In genomic region chr10:33334839-33335549, GRCh38 we compare ENCODE assay signal across 1 cellular context.
TF ChIP-seq lines count a peak whose summit lies in the region.

No MANE protein-coding gene starts in this region.

TF ChIP-seq in HepG2, 621 proteins besides CTCF, POLR2A, EP300 and RAD21 (continued from another document and continues in another):
- TF ChIP-seq, protein P1, sequence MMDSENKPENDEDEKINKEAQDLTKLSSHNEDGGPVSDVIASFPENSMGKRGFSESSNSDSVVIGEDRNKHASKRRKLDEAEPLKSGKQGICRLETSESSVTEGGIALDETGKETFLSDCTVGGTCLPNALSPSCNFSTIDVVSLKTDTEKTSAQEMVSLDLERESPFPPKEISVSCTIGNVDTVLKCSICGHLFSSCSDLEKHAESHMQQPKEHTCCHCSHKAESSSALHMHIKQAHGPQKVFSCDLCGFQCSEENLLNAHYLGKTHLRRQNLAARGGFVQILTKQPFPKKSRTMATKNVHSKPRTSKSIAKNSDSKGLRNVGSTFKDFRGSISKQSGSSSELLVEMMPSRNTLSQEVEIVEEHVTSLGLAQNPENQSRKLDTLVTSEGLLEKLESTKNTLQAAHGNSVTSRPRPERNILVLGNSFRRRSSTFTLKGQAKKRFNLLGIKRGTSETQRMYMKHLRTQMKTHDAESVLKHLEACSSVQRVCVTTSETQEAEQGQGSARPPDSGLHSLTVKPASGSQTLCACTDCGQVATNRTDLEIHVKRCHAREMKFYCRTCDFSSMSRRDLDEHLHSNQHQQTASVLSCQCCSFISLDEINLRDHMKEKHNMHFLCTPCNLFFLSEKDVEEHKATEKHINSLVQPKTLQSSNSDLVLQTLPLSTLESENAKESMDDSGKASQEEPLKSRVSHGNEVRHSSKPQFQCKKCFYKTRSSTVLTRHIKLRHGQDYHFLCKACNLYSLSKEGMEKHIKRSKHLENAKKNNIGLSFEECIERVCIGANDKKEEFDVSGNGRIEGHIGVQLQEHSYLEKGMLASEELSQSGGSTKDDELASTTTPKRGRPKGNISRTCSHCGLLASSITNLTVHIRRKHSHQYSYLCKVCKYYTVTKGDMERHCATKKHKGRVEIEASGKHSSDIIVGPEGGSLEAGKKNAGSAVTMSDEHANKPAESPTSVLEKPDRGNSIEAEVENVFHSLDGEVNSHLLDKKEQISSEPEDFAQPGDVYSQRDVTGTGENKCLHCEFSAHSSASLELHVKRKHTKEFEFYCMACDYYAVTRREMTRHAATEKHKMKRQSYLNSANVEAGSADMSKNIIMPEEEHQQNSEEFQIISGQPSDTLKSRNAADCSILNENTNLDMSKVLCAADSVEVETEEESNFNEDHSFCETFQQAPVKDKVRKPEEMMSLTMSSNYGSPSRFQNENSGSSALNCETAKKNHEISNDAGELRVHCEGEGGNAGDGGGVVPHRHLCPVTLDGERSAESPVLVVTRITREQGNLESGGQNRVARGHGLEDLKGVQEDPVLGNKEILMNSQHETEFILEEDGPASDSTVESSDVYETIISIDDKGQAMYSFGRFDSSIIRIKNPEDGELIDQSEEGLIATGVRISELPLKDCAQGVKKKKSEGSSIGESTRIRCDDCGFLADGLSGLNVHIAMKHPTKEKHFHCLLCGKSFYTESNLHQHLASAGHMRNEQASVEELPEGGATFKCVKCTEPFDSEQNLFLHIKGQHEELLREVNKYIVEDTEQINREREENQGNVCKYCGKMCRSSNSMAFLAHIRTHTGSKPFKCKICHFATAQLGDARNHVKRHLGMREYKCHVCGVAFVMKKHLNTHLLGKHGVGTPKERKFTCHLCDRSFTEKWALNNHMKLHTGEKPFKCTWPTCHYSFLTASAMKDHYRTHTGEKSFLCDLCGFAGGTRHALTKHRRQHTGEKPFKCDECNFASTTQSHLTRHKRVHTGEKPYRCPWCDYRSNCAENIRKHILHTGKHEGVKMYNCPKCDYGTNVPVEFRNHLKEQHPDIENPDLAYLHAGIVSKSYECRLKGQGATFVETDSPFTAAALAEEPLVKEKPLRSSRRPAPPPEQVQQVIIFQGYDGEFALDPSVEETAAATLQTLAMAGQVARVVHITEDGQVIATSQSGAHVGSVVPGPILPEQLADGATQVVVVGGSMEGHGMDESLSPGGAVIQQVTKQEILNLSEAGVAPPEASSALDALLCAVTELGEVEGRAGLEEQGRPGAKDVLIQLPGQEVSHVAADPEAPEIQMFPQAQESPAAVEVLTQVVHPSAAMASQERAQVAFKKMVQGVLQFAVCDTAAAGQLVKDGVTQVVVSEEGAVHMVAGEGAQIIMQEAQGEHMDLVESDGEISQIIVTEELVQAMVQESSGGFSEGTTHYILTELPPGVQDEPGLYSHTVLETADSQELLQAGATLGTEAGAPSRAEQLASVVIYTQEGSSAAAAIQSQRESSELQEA (CRISPR knock-in tag; IDR thresholded peaks at IDR 0.05; ENCODE audit: not compliant biosample characterization) = no peak
- TF ChIP-seq, protein P2, sequence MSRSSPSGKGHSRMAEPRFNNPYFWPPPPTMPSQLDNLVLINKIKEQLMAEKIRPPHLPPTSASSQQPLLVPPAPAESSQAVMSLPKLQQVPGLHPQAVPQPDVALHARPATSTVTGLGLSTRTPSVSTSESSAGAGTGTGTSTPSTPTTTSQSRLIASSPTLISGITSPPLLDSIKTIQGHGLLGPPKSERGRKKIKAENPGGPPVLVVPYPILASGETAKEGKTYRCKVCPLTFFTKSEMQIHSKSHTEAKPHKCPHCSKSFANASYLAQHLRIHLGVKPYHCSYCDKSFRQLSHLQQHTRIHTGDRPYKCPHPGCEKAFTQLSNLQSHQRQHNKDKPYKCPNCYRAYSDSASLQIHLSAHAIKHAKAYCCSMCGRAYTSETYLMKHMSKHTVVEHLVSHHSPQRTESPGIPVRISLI (CRISPR knock-in tag; IDR thresholded peaks at IDR 0.05; ENCODE audit: borderline replicate concordance) = no peak
- TF ChIP-seq, protein P3, sequence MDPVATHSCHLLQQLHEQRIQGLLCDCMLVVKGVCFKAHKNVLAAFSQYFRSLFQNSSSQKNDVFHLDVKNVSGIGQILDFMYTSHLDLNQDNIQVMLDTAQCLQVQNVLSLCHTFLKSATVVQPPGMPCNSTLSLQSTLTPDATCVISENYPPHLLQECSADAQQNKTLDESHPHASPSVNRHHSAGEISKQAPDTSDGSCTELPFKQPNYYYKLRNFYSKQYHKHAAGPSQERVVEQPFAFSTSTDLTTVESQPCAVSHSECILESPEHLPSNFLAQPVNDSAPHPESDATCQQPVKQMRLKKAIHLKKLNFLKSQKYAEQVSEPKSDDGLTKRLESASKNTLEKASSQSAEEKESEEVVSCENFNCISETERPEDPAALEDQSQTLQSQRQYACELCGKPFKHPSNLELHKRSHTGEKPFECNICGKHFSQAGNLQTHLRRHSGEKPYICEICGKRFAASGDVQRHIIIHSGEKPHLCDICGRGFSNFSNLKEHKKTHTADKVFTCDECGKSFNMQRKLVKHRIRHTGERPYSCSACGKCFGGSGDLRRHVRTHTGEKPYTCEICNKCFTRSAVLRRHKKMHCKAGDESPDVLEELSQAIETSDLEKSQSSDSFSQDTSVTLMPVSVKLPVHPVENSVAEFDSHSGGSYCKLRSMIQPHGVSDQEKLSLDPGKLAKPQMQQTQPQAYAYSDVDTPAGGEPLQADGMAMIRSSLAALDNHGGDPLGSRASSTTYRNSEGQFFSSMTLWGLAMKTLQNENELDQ (CRISPR knock-in tag; IDR thresholded peaks at IDR 0.05; ENCODE audit: borderline replicate concordance) = no peak
- TF ChIP-seq CCDC6 (CRISPR knock-in tag; IDR thresholded peaks at IDR 0.05) = 0 out of 2 replicates have a peak, but pooled peaks have one; percentile 50
- no peak for TF ChIP-seq ZBTB1 (CRISPR knock-in tag; IDR thresholded peaks at IDR 0.05; ENCODE audit: borderline replicate concordance)
- TF ChIP-seq, protein P4, sequence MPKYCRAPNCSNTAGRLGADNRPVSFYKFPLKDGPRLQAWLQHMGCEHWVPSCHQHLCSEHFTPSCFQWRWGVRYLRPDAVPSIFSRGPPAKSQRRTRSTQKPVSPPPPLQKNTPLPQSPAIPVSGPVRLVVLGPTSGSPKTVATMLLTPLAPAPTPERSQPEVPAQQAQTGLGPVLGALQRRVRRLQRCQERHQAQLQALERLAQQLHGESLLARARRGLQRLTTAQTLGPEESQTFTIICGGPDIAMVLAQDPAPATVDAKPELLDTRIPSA (CRISPR knock-in tag; IDR thresholded peaks at IDR 0.05; ENCODE audit: borderline replicate concordance) = 0 out of 2 replicates have a peak, but pooled peaks have one; percentile 58
- TF ChIP-seq KLF15 (CRISPR knock-in tag; IDR thresholded peaks at IDR 0.05; ENCODE audit: borderline replicate concordance) = no peak
- TF ChIP-seq SRSF4 (IDR thresholded peaks at IDR 0.05; ENCODE audit: low read depth, low read length, poor library complexity, severe bottlenecking) = no peak
- TF ChIP-seq ZNF496 (CRISPR knock-in tag; IDR thresholded peaks at IDR 0.05; ENCODE audit: insufficient replicate concordance) = no peak
- TF ChIP-seq MAFG (CRISPR knock-in tag; IDR thresholded peaks at IDR 0.05) = no peak
- no peak for TF ChIP-seq E2F2 (CRISPR knock-in tag; IDR thresholded peaks at IDR 0.05; ENCODE audit: borderline replicate concordance)
- TF ChIP-seq, protein P5, sequence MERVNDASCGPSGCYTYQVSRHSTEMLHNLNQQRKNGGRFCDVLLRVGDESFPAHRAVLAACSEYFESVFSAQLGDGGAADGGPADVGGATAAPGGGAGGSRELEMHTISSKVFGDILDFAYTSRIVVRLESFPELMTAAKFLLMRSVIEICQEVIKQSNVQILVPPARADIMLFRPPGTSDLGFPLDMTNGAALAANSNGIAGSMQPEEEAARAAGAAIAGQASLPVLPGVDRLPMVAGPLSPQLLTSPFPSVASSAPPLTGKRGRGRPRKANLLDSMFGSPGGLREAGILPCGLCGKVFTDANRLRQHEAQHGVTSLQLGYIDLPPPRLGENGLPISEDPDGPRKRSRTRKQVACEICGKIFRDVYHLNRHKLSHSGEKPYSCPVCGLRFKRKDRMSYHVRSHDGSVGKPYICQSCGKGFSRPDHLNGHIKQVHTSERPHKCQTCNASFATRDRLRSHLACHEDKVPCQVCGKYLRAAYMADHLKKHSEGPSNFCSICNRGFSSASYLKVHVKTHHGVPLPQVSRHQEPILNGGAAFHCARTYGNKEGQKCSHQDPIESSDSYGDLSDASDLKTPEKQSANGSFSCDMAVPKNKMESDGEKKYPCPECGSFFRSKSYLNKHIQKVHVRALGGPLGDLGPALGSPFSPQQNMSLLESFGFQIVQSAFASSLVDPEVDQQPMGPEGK (CRISPR knock-in tag; IDR thresholded peaks at IDR 0.05) = no peak; the same call in 1 of the 2 replicates
- TF ChIP-seq ZFX (CRISPR knock-in tag; IDR thresholded peaks at IDR 0.05; ENCODE audit: low read depth) = 0 out of 2 replicates have a peak, but pooled peaks have one; percentile 23
- TF ChIP-seq SAFB2 (CRISPR knock-in tag; IDR thresholded peaks at IDR 0.05; ENCODE audit: borderline replicate concordance, low read depth) = no peak
- TF ChIP-seq ZNF639 (CRISPR knock-in tag; conservative IDR thresholded peaks at IDR 0.05) = no peak
- TF ChIP-seq ZNF556 (CRISPR knock-in tag; IDR thresholded peaks at IDR 0.05; ENCODE audit: borderline replicate concordance) = no peak
- no peak for TF ChIP-seq ATRX (CRISPR knock-in tag; IDR thresholded peaks at IDR 0.05; ENCODE audit: borderline replicate concordance)
- TF ChIP-seq, protein P6, sequence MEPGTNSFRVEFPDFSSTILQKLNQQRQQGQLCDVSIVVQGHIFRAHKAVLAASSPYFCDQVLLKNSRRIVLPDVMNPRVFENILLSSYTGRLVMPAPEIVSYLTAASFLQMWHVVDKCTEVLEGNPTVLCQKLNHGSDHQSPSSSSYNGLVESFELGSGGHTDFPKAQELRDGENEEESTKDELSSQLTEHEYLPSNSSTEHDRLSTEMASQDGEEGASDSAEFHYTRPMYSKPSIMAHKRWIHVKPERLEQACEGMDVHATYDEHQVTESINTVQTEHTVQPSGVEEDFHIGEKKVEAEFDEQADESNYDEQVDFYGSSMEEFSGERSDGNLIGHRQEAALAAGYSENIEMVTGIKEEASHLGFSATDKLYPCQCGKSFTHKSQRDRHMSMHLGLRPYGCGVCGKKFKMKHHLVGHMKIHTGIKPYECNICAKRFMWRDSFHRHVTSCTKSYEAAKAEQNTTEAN (CRISPR knock-in tag; conservative IDR thresholded peaks at IDR 0.05) = 0 out of 2 replicates have a peak, but pooled peaks have one; percentile 44
- TF ChIP-seq TEAD3 (CRISPR knock-in tag; optimal IDR thresholded peaks at IDR 0.05; ENCODE audit: borderline replicate concordance) = no peak
- TF ChIP-seq, protein P7, sequence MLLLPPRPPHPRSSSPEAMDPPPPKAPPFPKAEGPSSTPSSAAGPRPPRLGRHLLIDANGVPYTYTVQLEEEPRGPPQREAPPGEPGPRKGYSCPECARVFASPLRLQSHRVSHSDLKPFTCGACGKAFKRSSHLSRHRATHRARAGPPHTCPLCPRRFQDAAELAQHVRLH (CRISPR knock-in tag; IDR thresholded peaks at IDR 0.05; ENCODE audit: borderline replicate concordance, low read depth) = peak; percentile 51; the same call in 1 of the 2 replicates
- no peak for TF ChIP-seq ZNF775 (CRISPR knock-in tag; IDR thresholded peaks at IDR 0.05; ENCODE audit: borderline replicate concordance)
- TF ChIP-seq, protein P8, sequence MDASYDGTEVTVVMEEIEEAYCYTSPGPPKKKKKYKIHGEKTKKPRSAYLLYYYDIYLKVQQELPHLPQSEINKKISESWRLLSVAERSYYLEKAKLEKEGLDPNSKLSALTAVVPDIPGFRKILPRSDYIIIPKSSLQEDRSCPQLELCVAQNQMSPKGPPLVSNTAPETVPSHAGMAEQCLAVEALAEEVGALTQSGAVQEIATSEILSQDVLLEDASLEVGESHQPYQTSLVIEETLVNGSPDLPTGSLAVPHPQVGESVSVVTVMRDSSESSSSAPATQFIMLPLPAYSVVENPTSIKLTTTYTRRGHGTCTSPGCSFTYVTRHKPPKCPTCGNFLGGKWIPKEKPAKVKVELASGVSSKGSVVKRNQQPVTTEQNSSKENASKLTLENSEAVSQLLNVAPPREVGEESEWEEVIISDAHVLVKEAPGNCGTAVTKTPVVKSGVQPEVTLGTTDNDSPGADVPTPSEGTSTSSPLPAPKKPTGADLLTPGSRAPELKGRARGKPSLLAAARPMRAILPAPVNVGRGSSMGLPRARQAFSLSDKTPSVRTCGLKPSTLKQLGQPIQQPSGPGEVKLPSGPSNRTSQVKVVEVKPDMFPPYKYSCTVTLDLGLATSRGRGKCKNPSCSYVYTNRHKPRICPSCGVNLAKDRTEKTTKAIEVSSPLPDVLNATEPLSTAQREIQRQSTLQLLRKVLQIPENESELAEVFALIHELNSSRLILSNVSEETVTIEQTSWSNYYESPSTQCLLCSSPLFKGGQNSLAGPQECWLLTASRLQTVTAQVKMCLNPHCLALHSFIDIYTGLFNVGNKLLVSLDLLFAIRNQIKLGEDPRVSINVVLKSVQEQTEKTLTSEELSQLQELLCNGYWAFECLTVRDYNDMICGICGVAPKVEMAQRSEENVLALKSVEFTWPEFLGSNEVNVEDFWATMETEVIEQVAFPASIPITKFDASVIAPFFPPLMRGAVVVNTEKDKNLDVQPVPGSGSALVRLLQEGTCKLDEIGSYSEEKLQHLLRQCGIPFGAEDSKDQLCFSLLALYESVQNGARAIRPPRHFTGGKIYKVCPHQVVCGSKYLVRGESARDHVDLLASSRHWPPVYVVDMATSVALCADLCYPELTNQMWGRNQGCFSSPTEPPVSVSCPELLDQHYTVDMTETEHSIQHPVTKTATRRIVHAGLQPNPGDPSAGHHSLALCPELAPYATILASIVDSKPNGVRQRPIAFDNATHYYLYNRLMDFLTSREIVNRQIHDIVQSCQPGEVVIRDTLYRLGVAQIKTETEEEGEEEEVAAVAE (CRISPR knock-in tag; IDR thresholded peaks at IDR 0.05; ENCODE audit: borderline replicate concordance) = no peak
- TF ChIP-seq ZNF30 (CRISPR knock-in tag; IDR thresholded peaks at IDR 0.05) = no peak
- TF ChIP-seq ZNF572 (CRISPR knock-in tag; IDR thresholded peaks at IDR 0.05) = no peak
- no peak for TF ChIP-seq ZNF382 (CRISPR knock-in tag; IDR thresholded peaks at IDR 0.05; ENCODE audit: borderline replicate concordance)
- peak; percentile 45; the same call in 1 of the 2 replicates for TF ChIP-seq TBX2 (CRISPR knock-in tag; IDR thresholded peaks at IDR 0.05; ENCODE audit: borderline replicate concordance)
- no peak for TF ChIP-seq RFX3 (CRISPR knock-in tag; IDR thresholded peaks at IDR 0.05)
- TF ChIP-seq HNF4G (IDR thresholded peaks at IDR 0.05; ENCODE audit: borderline replicate concordance, low read depth, low read length) = no peak
- no peak for TF ChIP-seq HNF4G (CRISPR knock-in tag; IDR thresholded peaks at IDR 0.05; ENCODE audit: borderline replicate concordance, low read depth)
- TF ChIP-seq KLF11 (CRISPR knock-in tag; IDR thresholded peaks at IDR 0.05) = no peak
- no peak for TF ChIP-seq FOXK1 (CRISPR knock-in tag; IDR thresholded peaks at IDR 0.05; ENCODE audit: borderline replicate concordance, low read depth)
